In genomic region chr2:62649087-62649486, GRCh38 we compare ENCODE assay signal across 1 cellular context. TPM values are rescaled to one million over a fixed set of nuclear protein-coding genes. Genes with fewer than 3 reads are reported as not detected.
A peak's percentile ranks its signal among the peaks of the same experiment; 100 is the strongest.
DNase-seq lines count a peak whose midpoint lies in the region; ATAC-seq, FAIRE-seq and TF ChIP-seq lines count a peak whose summit lies in the region.
"Not testable (repeated sequence)": the region's sequence is repeated elsewhere in the genome, so short reads cannot be mapped to it uniquely, and the experiment has no call there.

No MANE protein-coding gene starts in this region.

- ATAC-seq in HepG2 = not testable (repeated sequence)

- not testable (repeated sequence) for H3K27me3 ChIP-seq in HepG2 (ENCODE audit: control insufficient read depth in 1 of 2, insufficient read depth in 2 of 2, low read length in 2 of 2)

- CTCF ChIA-PET in HepG2 (lab: Yijun Ruan, JAX; ENCODE audit: low intra/inter-chr PET ratio, low total read pairs) = not testable (repeated sequence)

- TF ChIP-seq RAD21 in HepG2 (CRISPR knock-in tag; IDR thresholded peaks at IDR 0.05) = not testable (repeated sequence)

- not testable (repeated sequence) for TF ChIP-seq CTCF in HepG2 (CRISPR knock-in tag; IDR thresholded peaks at IDR 0.05)

- H3K79me2 ChIP-seq in HepG2 (ENCODE audit: insufficient read depth, low read length) = not testable (repeated sequence)

- not testable (repeated sequence) for H3K9me3 ChIP-seq in HepG2 (ENCODE audit: low read length)

- not testable (repeated sequence) for BruUV-seq in HepG2 (replicated peaks; lab: Mats Ljungman, UMichigan)

- H4K20me1 ChIP-seq in HepG2 (ENCODE audit: insufficient read depth, low read length) = not testable (repeated sequence)

- not testable (repeated sequence) for H3K27ac ChIP-seq in HepG2 (ENCODE audit: extremely low read length, insufficient read depth, low read length)

- not testable (repeated sequence) for H2AFZ ChIP-seq in HepG2 (ENCODE audit: low read length)

- POLR2A ChIA-PET in HepG2 (lab: Yijun Ruan, JAX) = not testable (repeated sequence)

- H3K4me1 ChIP-seq in HepG2 (ENCODE audit: insufficient read depth, low read length) = peaks cover 14% of the 10 kb centered on the region

- intact Hi-C loops in HepG2 (cut with micrococcal nuclease; ENCODE audit: unreplicated experiment) = not testable (repeated sequence)

- not testable (repeated sequence) for TF ChIP-seq POLR2A in HepG2 (IDR thresholded peaks at IDR 0.05; ENCODE audit: insufficient read depth in 1 of 2, low read depth in 2 of 2, low read length in 2 of 2)

- FAIRE-seq in HepG2 (lab: Jason Lieb, UNC) = not testable (repeated sequence)

- not testable (repeated sequence) for TF ChIP-seq EP300 in HepG2 (IDR thresholded peaks at IDR 0.05; ENCODE audit: low read depth in 2 of 2, low read length in 2 of 2); HepG2 (CRISPR knock-in tag; IDR thresholded peaks at IDR 0.05; ENCODE audit: borderline replicate concordance)

- not testable (repeated sequence) for H3K36me3 ChIP-seq in HepG2 (replicated peaks in 1 of 2; ENCODE audit: control insufficient read depth in 1 of 2, insufficient read depth in 2 of 2, low read length in 2 of 2)

- not testable (repeated sequence) for DNase-seq in HepG2 (ENCODE audit: low spot score)

- not testable (repeated sequence) for H3K4me3 ChIP-seq in HepG2 (replicated peaks in 1 of 3; ENCODE audit: insufficient read depth in 1 of 3, low read depth in 2 of 3, low read length in 3 of 3)

- H3K9ac ChIP-seq in HepG2 (ENCODE audit: insufficient read depth, low read depth, low read length) = not testable (repeated sequence)

- 19% methylated on average over 2 of the region's 2 CpGs for WGBS in HepG2 (ENCODE audit: low lambda C conversion rate)

- H3K4me2 ChIP-seq in HepG2 (ENCODE audit: low read depth, low read length) = not testable (repeated sequence)

- in situ Hi-C loops in HepG2 (cut with HindIII; ENCODE audit: extremely low pct_ligation_motif_present, low pct_unique_long_range_greater_than_20kb) = not testable (repeated sequence)

TF ChIP-seq in HepG2, 621 proteins besides CTCF, POLR2A, EP300 and RAD21:
- TF ChIP-seq BCL6 (CRISPR knock-in tag; IDR thresholded peaks at IDR 0.05) (peak; percentile 37; the same call in 1 of the 2 replicates), FOXA1 (CRISPR knock-in tag; IDR thresholded peaks at IDR 0.05) (0 out of 2 replicates have a peak, but pooled peaks have one; percentile 21), RARA (CRISPR knock-in tag; IDR thresholded peaks at IDR 0.05) (peak; percentile 52; the same call in 1 of the 2 replicates), FOXA3 (CRISPR knock-in tag; IDR thresholded peaks at IDR 0.05) (peak; percentile 62), ARID5B (CRISPR knock-in tag; IDR thresholded peaks at IDR 0.05) (0 out of 2 replicates have a peak, but pooled peaks have one; percentile 11)
- not testable (repeated sequence) for TF ChIP-seq FOXA1 (IDR thresholded peaks at IDR 0.05)

RNA-seq across cellular contexts. Expression of gene EHBP1, which starts 56.4 kb away (rescaled TPM):
- 93.5 and 122 TPM in 2 replicates for total RNA-seq in HepG2 (2016; rRNA removed; fragmentation: Illumina TruSeq; extraction: Trizol)
- 97.2 and 110 TPM in 2 replicates for total RNA-seq in HepG2 (2016; cell fraction: cytosol; rRNA removed; fragmentation: Illumina TruSeq; extraction: Trizol; ENCODE audit: low read depth)
- total RNA-seq in HepG2 (2016; cell fraction: insoluble cytoplasmic fraction; rRNA removed; fragmentation: Illumina TruSeq; extraction: Trizol) = 95.7 and 116 TPM in 2 replicates
- total RNA-seq in HepG2 (2016; cell fraction: membrane; rRNA removed; fragmentation: Illumina TruSeq; extraction: Trizol) = 85.7 and 89.7 TPM in 2 replicates
- 203 and 204 TPM in 2 replicates for total RNA-seq in HepG2 (2016; cell fraction: nucleus; rRNA removed; fragmentation: Illumina TruSeq; extraction: Trizol)
- 133 and 146 TPM in 2 replicates for polyA plus RNA-seq in HepG2 (2011; rRNA removed)
- 63.6 and 104 TPM in 2 replicates for polyA plus RNA-seq in HepG2 (2011; cell fraction: cytosol; rRNA removed)
- polyA plus RNA-seq in HepG2 (2011; cell fraction: nucleus; rRNA removed) = 143 and 176 TPM in 2 replicates
- polyA plus RNA-seq in HepG2 (2012) = 168 and 275 TPM in 2 replicates
- polyA plus RNA-seq in HepG2 (2016; cell fraction: cytosol; fragmentation: Illumina TruSeq; extraction: Trizol; ENCODE audit: low read depth) = 15.0 and 16.3 TPM in 2 replicates
- 115 and 119 TPM in 2 replicates for polyA plus RNA-seq in HepG2 (2016; cell fraction: insoluble cytoplasmic fraction; fragmentation: Illumina TruSeq; extraction: Trizol; ENCODE audit: low read depth)
- 32.6 and 37.1 TPM in 2 replicates for polyA plus RNA-seq in HepG2 (2016; cell fraction: membrane; fragmentation: Illumina TruSeq; extraction: Trizol; ENCODE audit: low read depth)
- 123 and 129 TPM in 2 replicates for polyA plus RNA-seq in HepG2 (2016; cell fraction: nucleus; fragmentation: Illumina TruSeq; extraction: Trizol; ENCODE audit: insufficient read depth, low read depth)
- 26.4 and 224 TPM in 2 replicates for polyA minus RNA-seq in HepG2 (2011; rRNA and poly(A)+ RNA removed; ENCODE audit: low replicate concordance)
- 152 and 197 TPM in 2 replicates for polyA minus RNA-seq in HepG2 (2011; cell fraction: cytosol; rRNA and poly(A)+ RNA removed)
- polyA minus RNA-seq in HepG2 (2011; cell fraction: nucleus; rRNA and poly(A)+ RNA removed) = 1,403 and 1,733 TPM in 2 replicates
